In the genomic region with DNA sequence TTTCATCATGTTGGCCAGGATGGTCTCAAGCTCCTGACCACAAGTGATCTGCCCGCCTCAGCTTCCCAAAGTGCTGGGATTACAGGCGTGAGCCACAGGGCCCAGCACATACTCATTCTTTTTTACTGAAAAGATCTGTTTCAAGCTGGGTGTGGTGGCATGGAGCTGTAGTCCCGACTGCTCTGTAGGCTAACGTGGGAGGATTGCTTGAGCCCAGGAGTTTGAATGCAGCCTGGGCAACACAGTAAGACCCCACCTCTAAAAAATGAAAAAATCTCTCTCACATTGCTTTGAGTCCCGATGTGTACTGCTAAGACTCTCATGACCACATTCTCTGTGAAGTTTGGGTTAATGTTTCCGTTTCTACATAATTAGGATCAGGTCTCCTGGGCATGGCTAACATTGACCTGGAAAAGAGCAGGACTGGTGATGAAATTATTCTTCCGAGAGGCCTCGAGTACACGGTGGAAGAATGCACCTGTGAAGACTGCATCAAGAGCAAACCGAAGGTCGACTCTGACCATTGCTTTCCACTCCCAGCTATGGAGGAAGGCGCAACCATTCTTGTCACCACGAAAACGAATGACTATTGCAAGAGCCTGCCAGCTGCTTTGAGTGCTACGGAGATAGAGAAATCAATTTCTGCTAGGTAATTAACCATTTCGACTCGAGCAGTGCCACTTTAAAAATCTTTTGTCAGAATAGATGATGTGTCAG, we compare ENCODE assay signal across 1 cellular context.
A peak's percentile ranks its signal among the peaks of the same experiment; 100 is the strongest.
TF ChIP-seq lines count a peak whose summit lies in the region.

No MANE protein-coding gene starts in this region.

TF ChIP-seq in K562, 482 proteins besides CTCF, POLR2A, EP300 and RAD21:
- peak; percentile 19; the same call in 1 of the 2 replicates for TF ChIP-seq ZNF121 (CRISPR knock-in tag; conservative IDR thresholded peaks at IDR 0.05)
- no peak for TF ChIP-seq TRIM28 (IDR thresholded peaks at IDR 0.05)
